In the genomic region with DNA sequence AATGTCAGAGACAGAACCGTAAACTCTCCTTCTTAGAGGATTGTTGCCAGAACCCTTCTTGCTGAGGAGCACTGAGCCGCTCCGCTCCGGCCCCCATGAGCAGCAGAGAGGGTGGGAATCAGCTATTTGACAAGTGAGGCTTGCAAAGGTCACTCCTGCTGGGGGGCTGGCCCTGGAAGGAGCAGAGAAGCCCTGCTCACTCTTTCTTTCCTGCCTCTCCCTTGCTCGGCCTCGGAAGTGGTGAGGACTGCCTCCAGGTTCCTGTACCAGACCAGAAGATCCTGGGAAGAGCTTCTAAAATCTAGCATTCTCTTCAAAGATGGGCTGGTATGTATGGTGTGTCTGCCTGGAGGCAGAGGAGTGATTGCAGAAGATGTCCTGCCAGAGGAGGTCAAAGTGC, we compare ENCODE assay signal across 38 cellular contexts.
"Had no signal": no experiment of that assay in that cellular context is flagged by ENCODE, and none has a peak within 500 bp of the region (broad histone marks: within the 10 kb centered on the region; RNA-seq: fewer than 3 reads in every experiment).

No MANE protein-coding gene starts in this region.

- H3K36me3 ChIP-seq: ascending aorta, cardiac muscle cell, WERI-Rb-1 had no signal

- H3K36me3 Mint-ChIP-seq: activated CD8-positive, alpha-beta memory T cell treated with anti-CD3 and anti-CD28 coated beads, Interleukin-2, amount 10 ng/mL, durations not matched to agents 7 days and 5 days; activated naive CD4-positive, alpha-beta T cell treated with anti-CD3 and anti-CD28 coated beads, Interleukin-2, amount 10 ng/mL, durations not matched to agents 7 days and 5 days; activated naive CD4-positive, alpha-beta T cell treated with anti-CD3 and anti-CD28 coated beads, Interleukin-2, amount 50 U/mL, for 24 hours; activated naive CD8-positive, alpha-beta T cell; activated naive CD8-positive, alpha-beta T cell treated with anti-CD3 and anti-CD28 coated beads, Interleukin-2, amount 10 ng/mL, durations not matched to agents 7 days and 5 days; brain; WTC11 had no signal

- H3K4me3 ChIP-seq: ascending aorta, cardiac muscle cell had no signal

- H3K9me3 ChIP-seq: ascending aorta had no signal

- ATAC-seq: activated CD4-positive, alpha-beta T cell treated with anti-CD3 and anti-CD28 coated beads for 36 hours; activated CD4-positive, CD25-positive, alpha-beta regulatory T cell treated with anti-CD3 and anti-CD28 coated beads, Interleukin-2, amount 50 U/mL, for 24 hours; activated CD8-positive, alpha-beta memory T cell treated with anti-CD3 and anti-CD28 coated beads, Interleukin-2, amount 10 ng/mL, durations not matched to agents 7 days and 5 days; activated CD8-positive, alpha-beta T cell treated with anti-CD3 and anti-CD28 coated beads, Interleukin-2, amount 10 ng/mL, durations not matched to agents 7 days and 5 days; activated naive CD8-positive, alpha-beta T cell treated with anti-CD3 and anti-CD28 coated beads, Interleukin-2, amount 50 U/mL, for 24 hours; WTC11 had no signal

- DNase-seq: activated CD4-positive, alpha-beta memory T cell treated with anti-CD3 and anti-CD28 coated beads, Interleukin-2, amount 10 ng/mL, durations not matched to agents 7 days and 5 days; activated CD4-positive, alpha-beta T cell treated with anti-CD3 and anti-CD28 coated beads for 1 hour; activated CD4-positive, alpha-beta T cell treated with anti-CD3 and anti-CD28 coated beads for 36 hours; activated CD4-positive, alpha-beta T cell treated with anti-CD3 and anti-CD28 coated beads for 48 hours; activated CD4-positive, alpha-beta T cell treated with anti-CD3 and anti-CD28 coated beads, Interleukin-2, amount 10 ng/mL, durations not matched to agents 7 days and 5 days; activated CD4-positive, alpha-beta T cell treated with anti-CD3 and anti-CD28 coated beads, Interleukin-2, amount 50 U/mL, for 48 hours; activated CD4-positive, CD25-positive, alpha-beta regulatory T cell; activated CD8-positive, alpha-beta memory T cell treated with anti-CD3 and anti-CD28 coated beads for 24 hours; activated CD8-positive, alpha-beta memory T cell treated with anti-CD3 and anti-CD28 coated beads, Interleukin-2, amount 10 ng/mL, durations not matched to agents 7 days and 5 days; activated CD8-positive, alpha-beta memory T cell treated with anti-CD3 and anti-CD28 coated beads, Interleukin-2, amount 50 U/mL, for 48 hours; activated CD8-positive, alpha-beta T cell treated with anti-CD3 and anti-CD28 coated beads, Interleukin-2, amount 10 ng/mL, durations not matched to agents 7 days and 5 days; activated effector memory CD4-positive, alpha-beta T cell treated with Interleukin-2 at 50 U/mL for 16 hours; activated gamma-delta T cell; activated naive CD4-positive, alpha-beta T cell treated with anti-CD3 and anti-CD28 coated beads, Interleukin-2, amount 10 ng/mL, durations not matched to agents 7 days and 5 days; activated naive CD4-positive, alpha-beta T cell treated with Interleukin-2 at 50 U/mL for 16 hours; activated naive CD8-positive, alpha-beta T cell treated with anti-CD3 and anti-CD28 coated beads, Interleukin-2, amount 10 ng/mL, durations not matched to agents 7 days and 5 days; activated naive CD8-positive, alpha-beta T cell treated with anti-CD3 and anti-CD28 coated beads, Interleukin-2, amount 50 U/mL, for 24 hours; activated T-cell treated with anti-CD3 and anti-CD28 coated beads, Interleukin-2, amount 50 U/mL, for 24 hours; activated T-cell treated with anti-CD3 and anti-CD28 coated beads, Interleukin-2, amount 50 U/mL, for 48 hours; amygdala; anterior cingulate cortex; caudate nucleus; cerebellar nuclear complex; T-helper 1 cell; T-helper 2 cell; T-helper 9 cell; WERI-Rb-1 had no signal

- H3K27ac Mint-ChIP-seq: activated CD4-positive, alpha-beta memory T cell treated with anti-CD3 and anti-CD28 coated beads, Interleukin-2, amount 10 ng/mL, durations not matched to agents 7 days and 5 days; activated CD4-positive, alpha-beta T cell treated with anti-CD3 and anti-CD28 coated beads for 36 hours; activated CD4-positive, alpha-beta T cell treated with anti-CD3 and anti-CD28 coated beads, Interleukin-2, amount 10 ng/mL, durations not matched to agents 7 days and 5 days; activated CD8-positive, alpha-beta memory T cell treated with anti-CD3 and anti-CD28 coated beads, Interleukin-2, amount 10 ng/mL, durations not matched to agents 7 days and 5 days; activated CD8-positive, alpha-beta T cell treated with anti-CD3 and anti-CD28 coated beads, Interleukin-2, amount 10 ng/mL, durations not matched to agents 7 days and 5 days; activated naive CD4-positive, alpha-beta T cell treated with anti-CD3 and anti-CD28 coated beads, Interleukin-2, amount 10 ng/mL, durations not matched to agents 7 days and 5 days; activated naive CD4-positive, alpha-beta T cell treated with anti-CD3 and anti-CD28 coated beads, Interleukin-2, amount 50 U/mL, for 24 hours; activated naive CD8-positive, alpha-beta T cell; activated naive CD8-positive, alpha-beta T cell treated with anti-CD3 and anti-CD28 coated beads, Interleukin-2, amount 50 U/mL, for 24 hours; activated T-cell treated with anti-CD3 and anti-CD28 coated beads, Interleukin-2, amount 50 U/mL, for 24 hours; activated T-helper 2 cell treated with anti-CD3 and anti-CD28 coated beads, Interferon-gamma antibody, Interleukin-2, Interleukin-4, amounts not matched to agents 10 μg/mL and 5 μg/mL and 100 μg/mL, durations not matched to agents 14 hours and 24 hours and 36 hours; T-helper 1 cell treated with Interleukin-12 subunit alpha and Interleukin-12 subunit beta and Interleukin-4 antibody, amounts not matched to agents 30 μg/mL and 1 μg/mL, for 36 hours; T-helper 2 cell treated with Interferon-gamma antibody and Interleukin-4, amounts not matched to agents 5 μg/mL and 100 μg/mL, for 36 hours; WTC11 had no signal

- H3K9me3 Mint-ChIP-seq: activated CD4-positive, alpha-beta memory T cell treated with anti-CD3 and anti-CD28 coated beads, Interleukin-2, amount 10 ng/mL, durations not matched to agents 7 days and 5 days; activated CD4-positive, alpha-beta T cell treated with anti-CD3 and anti-CD28 coated beads, Interleukin-2, amount 10 ng/mL, durations not matched to agents 7 days and 5 days; activated naive CD4-positive, alpha-beta T cell treated with anti-CD3 and anti-CD28 coated beads, Interleukin-2, amount 10 ng/mL, durations not matched to agents 7 days and 5 days; activated naive CD4-positive, alpha-beta T cell treated with anti-CD3 and anti-CD28 coated beads, Interleukin-2, amount 50 U/mL, for 24 hours; activated naive CD8-positive, alpha-beta T cell treated with anti-CD3 and anti-CD28 coated beads, Interleukin-2, amount 10 ng/mL, durations not matched to agents 7 days and 5 days; activated naive CD8-positive, alpha-beta T cell treated with anti-CD3 and anti-CD28 coated beads, Interleukin-2, amount 50 U/mL, for 24 hours; activated T-cell treated with anti-CD3 and anti-CD28 coated beads, Interleukin-2, amount 50 U/mL, for 24 hours; activated T-helper 2 cell treated with anti-CD3 and anti-CD28 coated beads, Interferon-gamma antibody, Interleukin-2, Interleukin-4, amounts not matched to agents 10 μg/mL and 5 μg/mL and 100 μg/mL, durations not matched to agents 14 hours and 24 hours and 36 hours; central memory CD8-positive, alpha-beta T cell; T-helper 1 cell treated with Interleukin-12 subunit alpha and Interleukin-12 subunit beta and Interleukin-4 antibody, amounts not matched to agents 30 μg/mL and 1 μg/mL, for 36 hours; T-helper 2 cell treated with Interferon-gamma antibody and Interleukin-4, amounts not matched to agents 5 μg/mL and 100 μg/mL, for 36 hours; WTC11 had no signal

- H3K27ac ChIP-seq: ascending aorta, cardiac muscle cell, WERI-Rb-1 had no signal

- H3K4me1 Mint-ChIP-seq: activated CD4-positive, alpha-beta memory T cell treated with anti-CD3 and anti-CD28 coated beads, Interleukin-2, amount 10 ng/mL, durations not matched to agents 7 days and 5 days; activated CD4-positive, alpha-beta T cell treated with anti-CD3 and anti-CD28 coated beads for 36 hours; activated naive CD4-positive, alpha-beta T cell treated with anti-CD3 and anti-CD28 coated beads, Interleukin-2, amount 50 U/mL, for 24 hours; central memory CD8-positive, alpha-beta T cell had no signal

- H3K27me3 ChIP-seq: ascending aorta, cardiac muscle cell had no signal

- H3K4me3 Mint-ChIP-seq: activated CD4-positive, alpha-beta memory T cell treated with anti-CD3 and anti-CD28 coated beads, Interleukin-2, amount 10 ng/mL, durations not matched to agents 7 days and 5 days; activated CD4-positive, alpha-beta T cell treated with anti-CD3 and anti-CD28 coated beads for 36 hours; activated CD4-positive, alpha-beta T cell treated with anti-CD3 and anti-CD28 coated beads, Interleukin-2, amount 10 ng/mL, durations not matched to agents 7 days and 5 days; activated CD8-positive, alpha-beta memory T cell treated with anti-CD3 and anti-CD28 coated beads, Interleukin-2, amount 10 ng/mL, durations not matched to agents 7 days and 5 days; activated CD8-positive, alpha-beta T cell treated with anti-CD3 and anti-CD28 coated beads, Interleukin-2, amount 10 ng/mL, durations not matched to agents 7 days and 5 days; activated naive CD4-positive, alpha-beta T cell treated with anti-CD3 and anti-CD28 coated beads, Interleukin-2, amount 10 ng/mL, durations not matched to agents 7 days and 5 days; activated naive CD4-positive, alpha-beta T cell treated with anti-CD3 and anti-CD28 coated beads, Interleukin-2, amount 50 U/mL, for 24 hours; activated naive CD8-positive, alpha-beta T cell; activated naive CD8-positive, alpha-beta T cell treated with anti-CD3 and anti-CD28 coated beads, Interleukin-2, amount 10 ng/mL, durations not matched to agents 7 days and 5 days; activated naive CD8-positive, alpha-beta T cell treated with anti-CD3 and anti-CD28 coated beads, Interleukin-2, amount 50 U/mL, for 24 hours; activated T-cell treated with anti-CD3 and anti-CD28 coated beads, Interleukin-2, amount 50 U/mL, for 24 hours; brain; central memory CD8-positive, alpha-beta T cell; T-helper 1 cell treated with Interleukin-12 subunit alpha and Interleukin-12 subunit beta and Interleukin-4 antibody, amounts not matched to agents 30 μg/mL and 1 μg/mL, for 36 hours; T-helper 2 cell treated with Interferon-gamma antibody and Interleukin-4, amounts not matched to agents 5 μg/mL and 100 μg/mL, for 36 hours; WTC11 had no signal
